1 cellular context compared by ENCODE assay signal in genomic region chr13:44577236-44578063, GRCh38.
A peak's percentile ranks its signal among the peaks of the same experiment; 100 is the strongest.
TF ChIP-seq lines count a peak whose summit lies in the region.

No MANE protein-coding gene starts in this region.

TF ChIP-seq in HepG2, 621 proteins besides CTCF, POLR2A, EP300 and RAD21 (continued from another document and continues in another):
- TF ChIP-seq ZNF280B (CRISPR knock-in tag; IDR thresholded peaks at IDR 0.05; ENCODE audit: borderline replicate concordance) (no peak; the same call in 1 of the 2 replicates), UBTF (CRISPR knock-in tag; IDR thresholded peaks at IDR 0.05) (peak; percentile 37; the same call in 1 of the 2 replicates), BORCS8-MEF2B (CRISPR knock-in tag; IDR thresholded peaks at IDR 0.05) (peak; percentile 43; the same call in 1 of the 2 replicates), ZSCAN21 (CRISPR knock-in tag; IDR thresholded peaks at IDR 0.05; ENCODE audit: borderline replicate concordance) (no peak), AHDC1 (CRISPR knock-in tag; IDR thresholded peaks at IDR 0.05; ENCODE audit: borderline replicate concordance) (no peak), ZHX2 (IDR thresholded peaks at IDR 0.05; ENCODE audit: low read depth) (no peak), ZHX2 (CRISPR knock-in tag; IDR thresholded peaks at IDR 0.05; ENCODE audit: borderline replicate concordance) (peak; percentile 77; the same call in 1 of the 2 replicates), BHLHE40 (IDR thresholded peaks at IDR 0.05; ENCODE audit: low read length) (peak; percentile 13; the same call in 1 of the 2 replicates), ZNF724P (CRISPR knock-in tag; IDR thresholded peaks at IDR 0.05; ENCODE audit: borderline replicate concordance) (no peak), NFATC3 (CRISPR knock-in tag; IDR thresholded peaks at IDR 0.05) (no peak), SMYD3 (CRISPR knock-in tag; IDR thresholded peaks at IDR 0.05) (no peak), ZNF563 (CRISPR knock-in tag; IDR thresholded peaks at IDR 0.05) (peak; percentile 82), HOXD1 (CRISPR knock-in tag; IDR thresholded peaks at IDR 0.05) (no peak), MYC (CRISPR knock-in tag; IDR thresholded peaks at IDR 0.05; ENCODE audit: borderline replicate concordance) (peak; percentile 85), ZNF777 (CRISPR knock-in tag; IDR thresholded peaks at IDR 0.05) (peak; percentile 37; the same call in 1 of the 2 replicates), HOXA5 (CRISPR knock-in tag; IDR thresholded peaks at IDR 0.05) (peak; percentile 52; the same call in 1 of the 2 replicates), KLF11 (CRISPR knock-in tag; IDR thresholded peaks at IDR 0.05) (no peak), TBX2 (CRISPR knock-in tag; IDR thresholded peaks at IDR 0.05; ENCODE audit: borderline replicate concordance) (peak; percentile 73; the same call in 1 of the 2 replicates), ZSCAN29 (CRISPR knock-in tag; conservative IDR thresholded peaks at IDR 0.05) (0 out of 2 replicates have a peak, but pooled peaks have one; percentile 44), ZNF788 (CRISPR knock-in tag; IDR thresholded peaks at IDR 0.05; ENCODE audit: borderline replicate concordance) (no peak), LCORL (IDR thresholded peaks at IDR 0.05) (no peak), LCORL (CRISPR knock-in tag; IDR thresholded peaks at IDR 0.05) (no peak), ARNT2 (CRISPR knock-in tag; IDR thresholded peaks at IDR 0.05; ENCODE audit: low read depth) (peak; percentile 66; the same call in 1 of the 2 replicates), ZSCAN25 (CRISPR knock-in tag; IDR thresholded peaks at IDR 0.05) (peak; percentile 46; the same call in 1 of the 2 replicates), GATAD2A (CRISPR knock-in tag; IDR thresholded peaks at IDR 0.05) (no peak), MATR3 (CRISPR knock-in tag; IDR thresholded peaks at IDR 0.05) (no peak), CHD4 (IDR thresholded peaks at IDR 0.05; ENCODE audit: borderline replicate concordance, low read length) (no peak), NR3C1 (CRISPR knock-in tag; IDR thresholded peaks at IDR 0.05) (no peak)
- TF ChIP-seq, protein P1, sequence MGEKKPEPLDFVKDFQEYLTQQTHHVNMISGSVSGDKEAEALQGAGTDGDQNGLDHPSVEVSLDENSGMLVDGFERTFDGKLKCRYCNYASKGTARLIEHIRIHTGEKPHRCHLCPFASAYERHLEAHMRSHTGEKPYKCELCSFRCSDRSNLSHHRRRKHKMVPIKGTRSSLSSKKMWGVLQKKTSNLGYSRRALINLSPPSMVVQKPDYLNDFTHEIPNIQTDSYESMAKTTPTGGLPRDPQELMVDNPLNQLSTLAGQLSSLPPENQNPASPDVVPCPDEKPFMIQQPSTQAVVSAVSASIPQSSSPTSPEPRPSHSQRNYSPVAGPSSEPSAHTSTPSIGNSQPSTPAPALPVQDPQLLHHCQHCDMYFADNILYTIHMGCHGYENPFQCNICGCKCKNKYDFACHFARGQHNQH (CRISPR knock-in tag; IDR thresholded peaks at IDR 0.05), result peak; percentile 28; the same call in 1 of the 2 replicates
- TF ChIP-seq, protein P2, sequence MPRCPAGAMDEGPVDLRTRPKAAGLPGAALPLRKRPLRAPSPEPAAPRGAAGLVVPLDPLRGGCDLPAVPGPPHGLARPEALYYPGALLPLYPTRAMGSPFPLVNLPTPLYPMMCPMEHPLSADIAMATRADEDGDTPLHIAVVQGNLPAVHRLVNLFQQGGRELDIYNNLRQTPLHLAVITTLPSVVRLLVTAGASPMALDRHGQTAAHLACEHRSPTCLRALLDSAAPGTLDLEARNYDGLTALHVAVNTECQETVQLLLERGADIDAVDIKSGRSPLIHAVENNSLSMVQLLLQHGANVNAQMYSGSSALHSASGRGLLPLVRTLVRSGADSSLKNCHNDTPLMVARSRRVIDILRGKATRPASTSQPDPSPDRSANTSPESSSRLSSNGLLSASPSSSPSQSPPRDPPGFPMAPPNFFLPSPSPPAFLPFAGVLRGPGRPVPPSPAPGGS (CRISPR knock-in tag; IDR thresholded peaks at IDR 0.05), result 0 out of 2 replicates have a peak, but pooled peaks have one; percentile 35
- TF ChIP-seq, protein P3, sequence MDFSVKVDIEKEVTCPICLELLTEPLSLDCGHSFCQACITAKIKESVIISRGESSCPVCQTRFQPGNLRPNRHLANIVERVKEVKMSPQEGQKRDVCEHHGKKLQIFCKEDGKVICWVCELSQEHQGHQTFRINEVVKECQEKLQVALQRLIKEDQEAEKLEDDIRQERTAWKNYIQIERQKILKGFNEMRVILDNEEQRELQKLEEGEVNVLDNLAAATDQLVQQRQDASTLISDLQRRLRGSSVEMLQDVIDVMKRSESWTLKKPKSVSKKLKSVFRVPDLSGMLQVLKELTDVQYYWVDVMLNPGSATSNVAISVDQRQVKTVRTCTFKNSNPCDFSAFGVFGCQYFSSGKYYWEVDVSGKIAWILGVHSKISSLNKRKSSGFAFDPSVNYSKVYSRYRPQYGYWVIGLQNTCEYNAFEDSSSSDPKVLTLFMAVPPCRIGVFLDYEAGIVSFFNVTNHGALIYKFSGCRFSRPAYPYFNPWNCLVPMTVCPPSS (IDR thresholded peaks at IDR 0.05), result no peak
- TF ChIP-seq, protein P4, sequence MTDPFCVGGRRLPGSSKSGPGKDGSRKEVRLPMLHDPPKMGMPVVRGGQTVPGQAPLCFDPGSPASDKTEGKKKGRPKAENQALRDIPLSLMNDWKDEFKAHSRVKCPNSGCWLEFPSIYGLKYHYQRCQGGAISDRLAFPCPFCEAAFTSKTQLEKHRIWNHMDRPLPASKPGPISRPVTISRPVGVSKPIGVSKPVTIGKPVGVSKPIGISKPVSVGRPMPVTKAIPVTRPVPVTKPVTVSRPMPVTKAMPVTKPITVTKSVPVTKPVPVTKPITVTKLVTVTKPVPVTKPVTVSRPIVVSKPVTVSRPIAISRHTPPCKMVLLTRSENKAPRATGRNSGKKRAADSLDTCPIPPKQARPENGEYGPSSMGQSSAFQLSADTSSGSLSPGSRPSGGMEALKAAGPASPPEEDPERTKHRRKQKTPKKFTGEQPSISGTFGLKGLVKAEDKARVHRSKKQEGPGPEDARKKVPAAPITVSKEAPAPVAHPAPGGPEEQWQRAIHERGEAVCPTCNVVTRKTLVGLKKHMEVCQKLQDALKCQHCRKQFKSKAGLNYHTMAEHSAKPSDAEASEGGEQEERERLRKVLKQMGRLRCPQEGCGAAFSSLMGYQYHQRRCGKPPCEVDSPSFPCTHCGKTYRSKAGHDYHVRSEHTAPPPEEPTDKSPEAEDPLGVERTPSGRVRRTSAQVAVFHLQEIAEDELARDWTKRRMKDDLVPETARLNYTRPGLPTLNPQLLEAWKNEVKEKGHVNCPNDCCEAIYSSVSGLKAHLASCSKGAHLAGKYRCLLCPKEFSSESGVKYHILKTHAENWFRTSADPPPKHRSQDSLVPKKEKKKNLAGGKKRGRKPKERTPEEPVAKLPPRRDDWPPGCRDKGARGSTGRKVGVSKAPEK (CRISPR knock-in tag; IDR thresholded peaks at IDR 0.05; ENCODE audit: borderline replicate concordance), result 0 out of 2 replicates have a peak, but pooled peaks have one; percentile 55
